ENCODE assay signal across 19 cellular contexts in genomic region chr11:105577645-105578044, GRCh38. TPM values are rescaled to one million over a fixed set of nuclear protein-coding genes. Genes with fewer than 3 reads are reported as not detected.
DNase-seq lines count a peak whose midpoint lies in the region; ATAC-seq, FAIRE-seq and TF ChIP-seq lines count a peak whose summit lies in the region.
"Had no signal": no experiment of that assay in that cellular context is flagged by ENCODE, and none has a peak within 500 bp of the region (broad histone marks: within the 10 kb centered on the region; RNA-seq: fewer than 3 reads in every experiment).

No MANE protein-coding gene starts in this region.

- WGBS in sigmoid colon, 2 donors, result 72 to 73% methylated on average over 2 of the region's 2 CpGs

- TF ChIP-seq EP300 in sigmoid colon (IDR thresholded peaks at IDR 0.05), result no peak

- H4K20me1 ChIP-seq in astrocyte (ENCODE audit: insufficient read depth, low read length), result no peaks in the 10 kb centered on the region

- H3K9ac ChIP-seq in astrocyte (ENCODE audit: low read length), result no peak overlapping the region

- TF ChIP-seq CTCF in astrocyte (IDR thresholded peaks at IDR 0.05; ENCODE audit: insufficient read depth, low read depth, low read length) (peak; percentile 7), sigmoid colon (IDR thresholded peaks at IDR 0.05) (no peak)

- no peaks in the 10 kb centered on the region for H3K79me2 ChIP-seq in astrocyte (ENCODE audit: insufficient read depth, low read length)

- no peaks in the 10 kb centered on the region for H3K27me3 Mint-ChIP-seq in astrocyte (ENCODE audit: low read depth, unreplicated experiment)
- H3K27me3 Mint-ChIP-seq: natural killer cell treated with Interleukin-12 subunit alpha and Interleukin-12 subunit beta and Interleukin-15 and Interleukin-18, amount 100 ng/mL, for 72 hours had no signal

- no peak for ATAC-seq in activated CD4-positive, CD25-positive, alpha-beta regulatory T cell treated with anti-CD3 and anti-CD28 coated beads, Interleukin-2, amount 50 U/mL, for 24 hours
- ATAC-seq: natural killer cell treated with Interleukin-12 subunit alpha and Interleukin-12 subunit beta and Interleukin-15 and Interleukin-18, amount 100 ng/mL, for 72 hours had no signal

- H3K27ac ChIP-seq in astrocyte (ENCODE audit: low read depth, low read length) (no peak overlapping the region), substantia nigra (ENCODE audit: low read depth, low read length, poor library complexity, severe bottlenecking) (no peak overlapping the region), sigmoid colon (no peak overlapping the region)
- H3K27ac ChIP-seq: left ventricle myocardium inferior, SJCRH30 had no signal

- H3K4me3 ChIP-seq in astrocyte (ENCODE audit: insufficient read depth, low read depth, low read length) (no peak overlapping the region), sigmoid colon (no peak overlapping the region)
- H3K4me3 ChIP-seq: left ventricle myocardium inferior, SJCRH30 had no signal

- no peaks in the 10 kb centered on the region for H3K4me1 Mint-ChIP-seq in astrocyte (ENCODE audit: low read depth, unreplicated experiment)
- H3K4me1 Mint-ChIP-seq: CD14-positive monocyte had no signal

- H3K4me3 Mint-ChIP-seq in astrocyte (ENCODE audit: unreplicated experiment), result no peak overlapping the region
- H3K4me3 Mint-ChIP-seq: CD14-positive monocyte; natural killer cell treated with Interleukin-12 subunit alpha and Interleukin-12 subunit beta and Interleukin-15 and Interleukin-18, amount 100 ng/mL, for 72 hours had no signal

- H3K27ac Mint-ChIP-seq in astrocyte (ENCODE audit: unreplicated experiment), result no peak overlapping the region
- H3K27ac Mint-ChIP-seq: CD14-positive monocyte; natural killer cell treated with Interleukin-12 subunit alpha and Interleukin-12 subunit beta and Interleukin-15 and Interleukin-18, amount 100 ng/mL, for 72 hours had no signal

- no peak overlapping the region for H2AFZ ChIP-seq in astrocyte (ENCODE audit: low read depth, low read length)

- DNase-seq in EL (peak; percentile 1), NAMALWA (ENCODE audit: low spot score) (peak; percentile 9), astrocyte (ENCODE audit: low read depth) (peak; percentile 2), foreskin melanocyte (peak; percentile 3), substantia nigra (lab: John Stamatoyannopoulos, UW) (no peak), frontal cortex (ENCODE audit: low spot score in 2 of 2) (no peak), sigmoid colon (no peak)
- DNase-seq: activated CD4-positive, alpha-beta T cell treated with anti-CD3 and anti-CD28 coated beads for 1 hour; activated T-cell treated with anti-CD3 and anti-CD28 coated beads, Interleukin-2, amount 50 U/mL, for 1 hour; amygdala; GF-D8; left ventricle myocardium inferior; NCI-H1417 treated with DMSO at 0.1 percent for 48 hours; NCI-H526 treated with DMSO at 0.1 percent for 48 hours; SJCRH30 had no signal

- FAIRE-seq in astrocyte (lab: Jason Lieb, UNC) (no peak), frontal cortex (lab: Jason Lieb, UNC) (no peak)
- FAIRE-seq: GM18507 had no signal

- TF ChIP-seq POLR2A in sigmoid colon (IDR thresholded peaks at IDR 0.05), result no peak

- H3K36me3 Mint-ChIP-seq in astrocyte (ENCODE audit: low read depth, unreplicated experiment), result no peaks in the 10 kb centered on the region
- H3K36me3 Mint-ChIP-seq: CD14-positive monocyte; natural killer cell treated with Interleukin-12 subunit alpha and Interleukin-12 subunit beta and Interleukin-15 and Interleukin-18, amount 100 ng/mL, for 72 hours had no signal

- H3K36me3 ChIP-seq in astrocyte (ENCODE audit: insufficient read depth, low read length), result no peaks in the 10 kb centered on the region
- no peaks in the 10 kb centered on the region for H3K36me3 ChIP-seq in sigmoid colon
- H3K36me3 ChIP-seq: left ventricle myocardium inferior, SJCRH30 had no signal

- H3K27me3 ChIP-seq in astrocyte (ENCODE audit: insufficient read depth, low read length) (no peaks in the 10 kb centered on the region), sigmoid colon (no peaks in the 10 kb centered on the region)
- H3K27me3 ChIP-seq: SJCRH30 had no signal

- H3K4me2 ChIP-seq in astrocyte (ENCODE audit: low read length), result no peak overlapping the region

- no peaks in the 10 kb centered on the region for H3K9me3 Mint-ChIP-seq in astrocyte (ENCODE audit: unreplicated experiment)
- H3K9me3 Mint-ChIP-seq: natural killer cell treated with Interleukin-12 subunit alpha and Interleukin-12 subunit beta and Interleukin-15 and Interleukin-18, amount 100 ng/mL, for 72 hours had no signal

- H3K4me1 ChIP-seq in astrocyte (ENCODE audit: insufficient read depth, low read length) (no peaks in the 10 kb centered on the region), sigmoid colon (no peaks in the 10 kb centered on the region)
- H3K4me1 ChIP-seq: left ventricle myocardium inferior, SJCRH30 had no signal

- intact Hi-C loops in sigmoid colon (cut with DNase I), result no loop called here

- H3K9me3 ChIP-seq in astrocyte (ENCODE audit: insufficient read depth, low read depth, low read length) (no peaks in the 10 kb centered on the region), sigmoid colon (no peaks in the 10 kb centered on the region)
- H3K9me3 ChIP-seq: left ventricle myocardium inferior, SJCRH30 had no signal

RNA-seq across cellular contexts. Expression of gene GRIA4, which starts 32.2 kb away (rescaled TPM):
- total RNA-seq in astrocyte (0.27 and 0.53 TPM in 2 replicates), frontal cortex (63.2 TPM), sigmoid colon (1 to 10 TPM; 1.9 to 6.6 (median 4.3) TPM)
- polyA plus RNA-seq in sigmoid colon, result under 1 TPM; 0.23 to 0.60 (median 0.39) TPM
- total RNA-seq: left ventricle myocardium inferior; natural killer cell treated with Interleukin-12 subunit alpha and Interleukin-12 subunit beta and Interleukin-15 and Interleukin-18, amount 100 ng/mL, for 72 hours; SJCRH30 had no signal
- polyA plus RNA-seq: CD14-positive monocyte had no signal

Comparison
In these comparisons a context has a peak if more than half of its experiments do, and no peak if none do; other contexts are left out.
1. DNase-seq: peak in EL (single experiment), NAMALWA (single experiment), astrocyte (single experiment) and foreskin melanocyte (single experiment); none in substantia nigra (0 of 49), frontal cortex (0 of 2) and sigmoid colon (single experiment).